In the genomic region with DNA sequence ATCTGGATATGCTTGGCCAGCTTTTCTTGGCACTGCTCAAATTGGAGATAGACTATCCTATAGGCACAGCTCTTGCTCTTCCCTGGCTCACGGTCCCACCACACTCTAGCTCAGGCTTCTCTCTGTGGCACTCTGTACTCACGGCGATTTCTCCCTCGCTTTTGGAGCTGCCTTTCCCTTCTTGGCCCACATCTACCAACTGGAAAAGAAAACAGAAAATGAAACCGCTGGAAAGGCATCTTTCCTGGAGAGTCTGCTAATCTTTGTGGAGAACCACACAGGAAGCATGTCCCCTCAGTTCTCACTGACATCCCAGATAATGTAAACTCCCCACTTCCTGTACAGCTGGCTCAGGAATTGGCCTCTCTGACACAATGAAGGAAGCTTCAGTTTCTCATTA, we compare ENCODE assay signal across 9 cellular contexts.
DNase-seq lines count a peak whose midpoint lies in the region; ATAC-seq lines count a peak whose summit lies in the region.
"Had no signal": no experiment of that assay in that cellular context is flagged by ENCODE, and none has a peak within 500 bp of the region (broad histone marks: within the 10 kb centered on the region; RNA-seq: fewer than 3 reads in every experiment).

No MANE protein-coding gene starts in this region.

- no peak overlapping the region for H3K4me3 Mint-ChIP-seq in activated T-cell treated with anti-CD3 and anti-CD28 coated beads, Interleukin-2, amount 50 U/mL, for 72 hours

- no peak for ATAC-seq in HG02870 (IDR thresholded peaks at IDR 0.05; ENCODE audit: unreplicated experiment)
- no peak for ATAC-seq in activated T-cell treated with anti-CD3 and anti-CD28 coated beads, Interleukin-2, amount 50 U/mL, for 72 hours (replicated peaks in 1 of 2)
- ATAC-seq: HCT116 had no signal

- no peak overlapping the region for H3K27ac Mint-ChIP-seq in activated T-cell treated with anti-CD3 and anti-CD28 coated beads, Interleukin-2, amount 50 U/mL, for 72 hours

- H3K4me1 Mint-ChIP-seq in activated T-cell treated with anti-CD3 and anti-CD28 coated beads, Interleukin-2, amount 50 U/mL, for 72 hours (ENCODE audit: low read depth), result no peaks in the 10 kb centered on the region

- H3K27me3 Mint-ChIP-seq in activated T-cell treated with anti-CD3 and anti-CD28 coated beads, Interleukin-2, amount 50 U/mL, for 72 hours (ENCODE audit: low read depth), result peaks cover 25% of the 10 kb centered on the region

- no peaks in the 10 kb centered on the region for H3K36me3 Mint-ChIP-seq in activated T-cell treated with anti-CD3 and anti-CD28 coated beads, Interleukin-2, amount 50 U/mL, for 72 hours (ENCODE audit: insufficient read depth in 2 of 2)

- DNase-seq in COLO668 (lab: John Stamatoyannopoulos, UW; ENCODE audit: unreplicated experiment) (peak; percentile 3), RPMI7951 (ENCODE audit: low read depth) (peak; percentile 98), fibroblast of peridontal ligament (ENCODE audit: extremely low read depth) (peak; percentile 86), pulmonary artery endothelial cell (ENCODE audit: low read depth, low spot score) (peak; percentile 73), NCI-H1105 (lab: John Stamatoyannopoulos, UW) (no peak), NCI-H187 treated with DMSO at 0.1 percent for 48 hours (lab: John Stamatoyannopoulos, UW) (no peak)
- no peak for DNase-seq in activated T-cell treated with anti-CD3 and anti-CD28 coated beads, Interleukin-2, amount 50 U/mL, for 72 hours

- peaks cover 0 to 2% of the 10 kb centered on the region in 2 donors for H3K9me3 Mint-ChIP-seq in activated T-cell treated with anti-CD3 and anti-CD28 coated beads, Interleukin-2, amount 50 U/mL, for 72 hours

Comparison
In these comparisons a context has a peak if more than half of its experiments do, and no peak if none do; other contexts are left out.
1. DNase-seq: peak in COLO668 (single experiment), RPMI7951 (single experiment), fibroblast of peridontal ligament (single experiment) and pulmonary artery endothelial cell (single experiment); none in NCI-H1105 (single experiment), NCI-H187 treated with DMSO at 0.1 percent for 48 hours (single experiment) and activated T-cell treated with anti-CD3 and anti-CD28 coated beads, Interleukin-2, amount 50 U/mL, for 72 hours (0 of 2).